ENCODE assay signal across 28 cellular contexts in the genomic region with DNA sequence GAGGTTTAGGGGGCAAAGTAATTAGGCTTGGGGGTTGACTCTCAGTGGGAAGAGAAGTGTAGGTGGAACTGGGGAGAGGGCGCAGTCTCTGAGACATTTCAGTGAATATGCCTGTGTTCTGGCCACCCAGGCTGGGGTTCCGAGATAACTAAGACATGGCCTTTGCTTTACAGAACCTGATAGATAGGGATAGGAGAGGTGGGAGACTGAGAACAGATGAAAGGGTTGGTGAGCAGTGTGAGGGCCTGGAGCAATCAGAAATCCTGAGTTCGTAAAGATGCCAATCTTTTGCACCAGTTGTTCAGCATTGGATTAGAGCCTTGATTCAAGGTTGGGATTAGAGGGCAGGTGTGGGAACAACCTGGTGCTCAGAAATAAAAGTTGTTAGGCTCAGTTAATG.
"Had no signal": no experiment of that assay in that cellular context is flagged by ENCODE, and none has a peak within 500 bp of the region (broad histone marks: within the 10 kb centered on the region; RNA-seq: fewer than 3 reads in every experiment).

No MANE protein-coding gene starts in this region.

- H3K27me3 ChIP-seq: stomach, suprapubic skin, testis, thyroid gland, tibial artery, tibial nerve, transverse colon, upper lobe of left lung, upper lobe of right lung, uterus, vagina had no signal

- DNase-seq: stimulated activated CD4-positive, alpha-beta T cell treated with anti-CD3 and anti-CD28 coated beads, Interleukin-2, amount 100 ng/mL, for 48 hours; stimulated activated CD4-positive, alpha-beta T cell treated with anti-CD3 and anti-CD28 coated beads, Interleukin-4, amount 100 ng/mL, for 1 hour; stimulated activated CD4-positive, alpha-beta T cell treated with anti-CD3 and anti-CD28 coated beads, Interleukin-4, amount 100 ng/mL, for 24 hours; stimulated activated CD4-positive, alpha-beta T cell treated with anti-CD3 and anti-CD28 coated beads, Interleukin-4, amount 100 ng/mL, for 4 hours; stimulated activated CD8-positive, alpha-beta memory T cell treated with anti-CD3 and anti-CD28 coated beads, Interleukin-4, amount 100 ng/mL, for 48 hours; stimulated activated naive B cell treated with anti-CD40 and anti-IgM and Interleukin-4, amounts not matched to agents 10 μg/mL and 1 μg/mL and 100 μg/mL, for 72 hours; stimulated activated naive CD4-positive, alpha-beta T cell; stimulated activated naive CD4-positive, alpha-beta T cell treated with Interleukin-2 at 50 U/mL for 16 hours; stimulated activated naive CD8-positive, alpha-beta T cell treated with anti-CD3 and anti-CD28 coated beads, Interleukin-15, amount 100 ng/mL, for 72 hours; stimulated activated naive CD8-positive, alpha-beta T cell treated with anti-CD3 and anti-CD28 coated beads, Interleukin-15, Interleukin-2, amounts not matched to agents 100 U/mL and 50 U/mL, for 24 hours; stomach; substantia nigra; testis; thyroid gland; tibial artery; transverse colon; trophoblast cell; upper lobe of left lung; upper lobe of right lung; uterus had no signal

- H3K27ac ChIP-seq: stomach, suprapubic skin, testis, thoracic aorta, thyroid gland, tibial artery, tibial nerve, transverse colon, upper lobe of left lung, upper lobe of right lung, uterus, vagina had no signal

- H3K27ac Mint-ChIP-seq: stimulated activated memory B cell treated with anti-CD40 and anti-IgM and Interleukin-4, amounts not matched to agents 10 μg/mL and 1 μg/mL and 100 μg/mL, for 72 hours; stimulated activated naive B cell treated with anti-CD40 and anti-IgM and Interleukin-4, amounts not matched to agents 10 μg/mL and 1 μg/mL and 100 μg/mL, for 72 hours; stimulated activated naive CD8-positive, alpha-beta T cell treated with anti-CD3 and anti-CD28 coated beads, Interleukin-15, Interleukin-2, amounts not matched to agents 100 ng/mL and 50 ng/mL, for 24 hours; type B pancreatic cell had no signal

- H3K36me3 Mint-ChIP-seq: stimulated activated memory B cell treated with anti-CD40 and anti-IgM and Interleukin-4, amounts not matched to agents 10 μg/mL and 1 μg/mL and 100 μg/mL, for 72 hours; stimulated activated naive B cell treated with anti-CD40 and anti-IgM and Interleukin-4, amounts not matched to agents 10 μg/mL and 1 μg/mL and 100 μg/mL, for 72 hours had no signal

- H3K36me3 ChIP-seq: stomach, suprapubic skin, thoracic aorta, thyroid gland, tibial artery, tibial nerve, transverse colon, upper lobe of left lung, upper lobe of right lung, uterus, vagina had no signal

- H3K4me1 ChIP-seq: suprapubic skin, testis, thyroid gland, tibial artery, transverse colon, upper lobe of left lung, upper lobe of right lung, uterus, vagina had no signal

- H3K27me3 Mint-ChIP-seq: stimulated activated memory B cell treated with anti-CD40 and anti-IgM and Interleukin-4, amounts not matched to agents 10 μg/mL and 1 μg/mL and 100 μg/mL, for 72 hours; stimulated activated naive CD8-positive, alpha-beta T cell treated with anti-CD3 and anti-CD28 coated beads, Interleukin-15, amount 100 ng/mL, for 72 hours; stimulated activated naive CD8-positive, alpha-beta T cell treated with anti-CD3 and anti-CD28 coated beads, Interleukin-15, Interleukin-2, amounts not matched to agents 100 ng/mL and 50 ng/mL, for 24 hours; type B pancreatic cell had no signal

- H3K4me3 ChIP-seq: stomach, suprapubic skin, testis, thoracic aorta, thyroid gland, tibial artery, tibial nerve, transverse colon, upper lobe of left lung, upper lobe of right lung, uterus, vagina had no signal

- H3K4me1 Mint-ChIP-seq: stimulated activated naive B cell treated with anti-CD40 and anti-IgM and Interleukin-4, amounts not matched to agents 10 μg/mL and 1 μg/mL and 100 μg/mL, for 72 hours; stimulated activated naive CD8-positive, alpha-beta T cell treated with anti-CD3 and anti-CD28 coated beads, Interleukin-15, amount 100 ng/mL, for 72 hours had no signal

- FAIRE-seq: urothelium cell line had no signal

- H3K4me3 Mint-ChIP-seq: stimulated activated memory B cell treated with anti-CD40 and anti-IgM and Interleukin-4, amounts not matched to agents 10 μg/mL and 1 μg/mL and 100 μg/mL, for 72 hours; stimulated activated naive B cell treated with anti-CD40 and anti-IgM and Interleukin-4, amounts not matched to agents 10 μg/mL and 1 μg/mL and 100 μg/mL, for 72 hours; stimulated activated naive CD8-positive, alpha-beta T cell treated with anti-CD3 and anti-CD28 coated beads, Interleukin-15, amount 100 ng/mL, for 72 hours; stimulated activated naive CD8-positive, alpha-beta T cell treated with anti-CD3 and anti-CD28 coated beads, Interleukin-15, Interleukin-2, amounts not matched to agents 100 ng/mL and 50 ng/mL, for 24 hours; type B pancreatic cell had no signal

- ATAC-seq: stimulated activated memory B cell treated with anti-CD40 and anti-IgM and Interleukin-4, amounts not matched to agents 10 μg/mL and 1 μg/mL and 100 μg/mL, for 72 hours; stimulated activated naive B cell treated with anti-CD40 and anti-IgM and Interleukin-4, amounts not matched to agents 10 μg/mL and 1 μg/mL and 100 μg/mL, for 72 hours; stimulated activated naive CD8-positive, alpha-beta T cell treated with anti-CD3 and anti-CD28 coated beads, Interleukin-15, amount 100 ng/mL, for 72 hours; stimulated activated naive CD8-positive, alpha-beta T cell treated with anti-CD3 and anti-CD28 coated beads, Interleukin-15, Interleukin-2, amounts not matched to agents 100 U/mL and 50 U/mL, for 24 hours; upper lobe of right lung had no signal

- H3K9me3 ChIP-seq: suprapubic skin, testis, thoracic aorta, thyroid gland, tibial artery, tibial nerve, transverse colon, upper lobe of right lung, uterus, vagina had no signal
